ENCODE assay signal across 1 cellular context in the genomic region with DNA sequence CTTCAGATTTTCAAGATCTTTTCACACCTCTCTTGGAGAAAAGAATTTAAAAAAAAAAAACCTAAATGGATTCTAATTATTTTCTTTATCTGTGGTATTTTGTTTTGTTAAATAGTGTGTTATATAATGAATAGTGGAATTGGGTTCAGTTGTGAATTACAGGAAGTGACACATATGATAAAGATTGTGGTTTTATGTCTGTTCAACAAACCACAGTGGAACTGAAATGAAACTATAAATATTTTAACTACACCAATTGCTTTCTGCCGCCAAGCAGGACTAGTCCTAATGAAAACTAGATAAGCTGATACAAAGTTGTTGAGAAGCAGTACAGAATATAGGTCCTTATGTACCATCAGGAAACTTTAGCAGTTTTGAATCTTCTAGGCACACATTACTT.
TF ChIP-seq lines count a peak whose summit lies in the region.

No MANE protein-coding gene starts in this region.

TF ChIP-seq in GM12878, 131 proteins besides CTCF, POLR2A, EP300 and RAD21 (continued from another document and continues in another):
- TF ChIP-seq, protein P1, sequence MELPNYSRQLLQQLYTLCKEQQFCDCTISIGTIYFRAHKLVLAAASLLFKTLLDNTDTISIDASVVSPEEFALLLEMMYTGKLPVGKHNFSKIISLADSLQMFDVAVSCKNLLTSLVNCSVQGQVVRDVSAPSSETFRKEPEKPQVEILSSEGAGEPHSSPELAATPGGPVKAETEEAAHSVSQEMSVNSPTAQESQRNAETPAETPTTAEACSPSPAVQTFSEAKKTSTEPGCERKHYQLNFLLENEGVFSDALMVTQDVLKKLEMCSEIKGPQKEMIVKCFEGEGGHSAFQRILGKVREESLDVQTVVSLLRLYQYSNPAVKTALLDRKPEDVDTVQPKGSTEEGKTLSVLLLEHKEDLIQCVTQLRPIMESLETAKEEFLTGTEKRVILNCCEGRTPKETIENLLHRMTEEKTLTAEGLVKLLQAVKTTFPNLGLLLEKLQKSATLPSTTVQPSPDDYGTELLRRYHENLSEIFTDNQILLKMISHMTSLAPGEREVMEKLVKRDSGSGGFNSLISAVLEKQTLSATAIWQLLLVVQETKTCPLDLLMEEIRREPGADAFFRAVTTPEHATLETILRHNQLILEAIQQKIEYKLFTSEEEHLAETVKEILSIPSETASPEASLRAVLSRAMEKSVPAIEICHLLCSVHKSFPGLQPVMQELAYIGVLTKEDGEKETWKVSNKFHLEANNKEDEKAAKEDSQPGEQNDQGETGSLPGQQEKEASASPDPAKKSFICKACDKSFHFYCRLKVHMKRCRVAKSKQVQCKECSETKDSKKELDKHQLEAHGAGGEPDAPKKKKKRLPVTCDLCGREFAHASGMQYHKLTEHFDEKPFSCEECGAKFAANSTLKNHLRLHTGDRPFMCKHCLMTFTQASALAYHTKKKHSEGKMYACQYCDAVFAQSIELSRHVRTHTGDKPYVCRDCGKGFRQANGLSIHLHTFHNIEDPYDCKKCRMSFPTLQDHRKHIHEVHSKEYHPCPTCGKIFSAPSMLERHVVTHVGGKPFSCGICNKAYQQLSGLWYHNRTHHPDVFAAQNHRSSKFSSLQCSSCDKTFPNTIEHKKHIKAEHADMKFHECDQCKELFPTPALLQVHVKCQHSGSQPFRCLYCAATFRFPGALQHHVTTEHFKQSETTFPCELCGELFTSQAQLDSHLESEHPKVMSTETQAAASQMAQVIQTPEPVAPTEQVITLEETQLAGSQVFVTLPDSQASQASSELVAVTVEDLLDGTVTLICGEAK (IDR thresholded peaks at IDR 0.05; ENCODE audit: borderline replicate concordance): no peak
- TF ChIP-seq, protein P2, sequence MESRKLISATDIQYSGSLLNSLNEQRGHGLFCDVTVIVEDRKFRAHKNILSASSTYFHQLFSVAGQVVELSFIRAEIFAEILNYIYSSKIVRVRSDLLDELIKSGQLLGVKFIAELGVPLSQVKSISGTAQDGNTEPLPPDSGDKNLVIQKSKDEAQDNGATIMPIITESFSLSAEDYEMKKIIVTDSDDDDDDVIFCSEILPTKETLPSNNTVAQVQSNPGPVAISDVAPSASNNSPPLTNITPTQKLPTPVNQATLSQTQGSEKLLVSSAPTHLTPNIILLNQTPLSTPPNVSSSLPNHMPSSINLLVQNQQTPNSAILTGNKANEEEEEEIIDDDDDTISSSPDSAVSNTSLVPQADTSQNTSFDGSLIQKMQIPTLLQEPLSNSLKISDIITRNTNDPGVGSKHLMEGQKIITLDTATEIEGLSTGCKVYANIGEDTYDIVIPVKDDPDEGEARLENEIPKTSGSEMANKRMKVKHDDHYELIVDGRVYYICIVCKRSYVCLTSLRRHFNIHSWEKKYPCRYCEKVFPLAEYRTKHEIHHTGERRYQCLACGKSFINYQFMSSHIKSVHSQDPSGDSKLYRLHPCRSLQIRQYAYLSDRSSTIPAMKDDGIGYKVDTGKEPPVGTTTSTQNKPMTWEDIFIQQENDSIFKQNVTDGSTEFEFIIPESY (IDR thresholded peaks at IDR 0.05): no peak
- TF ChIP-seq NFYA (IDR thresholded peaks at IDR 0.05; ENCODE audit: borderline replicate concordance, low read depth, low read length) (no peak), STAT1 (conservative IDR thresholded peaks at IDR 0.05) (no peak), JUND (IDR thresholded peaks at IDR 0.05; ENCODE audit: low read depth, low read length) (no peak), POLR2AphosphoS5 (IDR thresholded peaks at IDR 0.05; ENCODE audit: low read length) (no peak), SMAD1 (IDR thresholded peaks at IDR 0.05; ENCODE audit: low read depth, partially characterized antibody) (no peak), MEF2A (IDR thresholded peaks at IDR 0.05; ENCODE audit: insufficient read depth, low read depth, low read length) (no peak), RAD51 (IDR thresholded peaks at IDR 0.05) (no peak), SUZ12 (IDR thresholded peaks at IDR 0.05; ENCODE audit: unreplicated experiment) (no peak), ZSCAN29 (IDR thresholded peaks at IDR 0.05) (no peak), CBX5 (IDR thresholded peaks at IDR 0.05; ENCODE audit: low read depth) (no peak), SMAD5 (IDR thresholded peaks at IDR 0.05; ENCODE audit: low read depth) (no peak), ATF7 (IDR thresholded peaks at IDR 0.05; ENCODE audit: low read depth) (0 out of 2 replicates have a peak, but pooled peaks have one; percentile 14), PML (IDR thresholded peaks at IDR 0.05; ENCODE audit: low read length) (no peak), BACH1 (IDR thresholded peaks at IDR 0.05; ENCODE audit: borderline replicate concordance) (no peak), MYC (IDR thresholded peaks at IDR 0.05; ENCODE audit: insufficient read depth, insufficient read length, insufficient replicate concordance, low read length, severe bottlenecking) (no peak), CEBPB (IDR thresholded peaks at IDR 0.05; ENCODE audit: borderline replicate concordance in 1 of 2, low read depth in 2 of 2, low read length in 2 of 2) (no peak), PAX8 (IDR thresholded peaks at IDR 0.05) (no peak), RFX5 (IDR thresholded peaks at IDR 0.05; ENCODE audit: low read depth, low read length) (no peak), NRF1 (conservative IDR thresholded peaks at IDR 0.05; ENCODE audit: low read depth, low read length) (no peak), PAX5 (IDR thresholded peaks at IDR 0.05; ENCODE audit: borderline replicate concordance, low read depth, low read length) (no peak), TCF12 (IDR thresholded peaks at IDR 0.05; ENCODE audit: low read depth, low read length) (no peak)
- TF ChIP-seq, protein P3, sequence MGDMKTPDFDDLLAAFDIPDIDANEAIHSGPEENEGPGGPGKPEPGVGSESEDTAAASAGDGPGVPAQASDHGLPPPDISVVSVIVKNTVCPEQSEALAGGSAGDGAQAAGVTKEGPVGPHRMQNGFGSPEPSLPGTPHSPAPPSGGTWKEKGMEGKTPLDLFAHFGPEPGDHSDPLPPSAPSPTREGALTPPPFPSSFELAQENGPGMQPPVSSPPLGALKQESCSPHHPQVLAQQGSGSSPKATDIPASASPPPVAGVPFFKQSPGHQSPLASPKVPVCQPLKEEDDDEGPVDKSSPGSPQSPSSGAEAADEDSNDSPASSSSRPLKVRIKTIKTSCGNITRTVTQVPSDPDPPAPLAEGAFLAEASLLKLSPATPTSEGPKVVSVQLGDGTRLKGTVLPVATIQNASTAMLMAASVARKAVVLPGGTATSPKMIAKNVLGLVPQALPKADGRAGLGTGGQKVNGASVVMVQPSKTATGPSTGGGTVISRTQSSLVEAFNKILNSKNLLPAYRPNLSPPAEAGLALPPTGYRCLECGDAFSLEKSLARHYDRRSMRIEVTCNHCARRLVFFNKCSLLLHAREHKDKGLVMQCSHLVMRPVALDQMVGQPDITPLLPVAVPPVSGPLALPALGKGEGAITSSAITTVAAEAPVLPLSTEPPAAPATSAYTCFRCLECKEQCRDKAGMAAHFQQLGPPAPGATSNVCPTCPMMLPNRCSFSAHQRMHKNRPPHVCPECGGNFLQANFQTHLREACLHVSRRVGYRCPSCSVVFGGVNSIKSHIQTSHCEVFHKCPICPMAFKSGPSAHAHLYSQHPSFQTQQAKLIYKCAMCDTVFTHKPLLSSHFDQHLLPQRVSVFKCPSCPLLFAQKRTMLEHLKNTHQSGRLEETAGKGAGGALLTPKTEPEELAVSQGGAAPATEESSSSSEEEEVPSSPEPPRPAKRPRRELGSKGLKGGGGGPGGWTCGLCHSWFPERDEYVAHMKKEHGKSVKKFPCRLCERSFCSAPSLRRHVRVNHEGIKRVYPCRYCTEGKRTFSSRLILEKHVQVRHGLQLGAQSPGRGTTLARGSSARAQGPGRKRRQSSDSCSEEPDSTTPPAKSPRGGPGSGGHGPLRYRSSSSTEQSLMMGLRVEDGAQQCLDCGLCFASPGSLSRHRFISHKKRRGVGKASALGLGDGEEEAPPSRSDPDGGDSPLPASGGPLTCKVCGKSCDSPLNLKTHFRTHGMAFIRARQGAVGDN (IDR thresholded peaks at IDR 0.05): no peak
- TF ChIP-seq, protein P4, sequence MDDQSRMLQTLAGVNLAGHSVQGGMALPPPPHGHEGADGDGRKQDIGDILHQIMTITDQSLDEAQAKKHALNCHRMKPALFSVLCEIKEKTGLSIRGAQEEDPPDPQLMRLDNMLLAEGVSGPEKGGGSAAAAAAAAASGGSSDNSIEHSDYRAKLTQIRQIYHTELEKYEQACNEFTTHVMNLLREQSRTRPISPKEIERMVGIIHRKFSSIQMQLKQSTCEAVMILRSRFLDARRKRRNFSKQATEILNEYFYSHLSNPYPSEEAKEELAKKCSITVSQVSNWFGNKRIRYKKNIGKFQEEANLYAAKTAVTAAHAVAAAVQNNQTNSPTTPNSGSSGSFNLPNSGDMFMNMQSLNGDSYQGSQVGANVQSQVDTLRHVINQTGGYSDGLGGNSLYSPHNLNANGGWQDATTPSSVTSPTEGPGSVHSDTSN (IDR thresholded peaks at IDR 0.05; ENCODE audit: insufficient replicate concordance, low read depth, low read length): no peak
- TF ChIP-seq, protein P5, sequence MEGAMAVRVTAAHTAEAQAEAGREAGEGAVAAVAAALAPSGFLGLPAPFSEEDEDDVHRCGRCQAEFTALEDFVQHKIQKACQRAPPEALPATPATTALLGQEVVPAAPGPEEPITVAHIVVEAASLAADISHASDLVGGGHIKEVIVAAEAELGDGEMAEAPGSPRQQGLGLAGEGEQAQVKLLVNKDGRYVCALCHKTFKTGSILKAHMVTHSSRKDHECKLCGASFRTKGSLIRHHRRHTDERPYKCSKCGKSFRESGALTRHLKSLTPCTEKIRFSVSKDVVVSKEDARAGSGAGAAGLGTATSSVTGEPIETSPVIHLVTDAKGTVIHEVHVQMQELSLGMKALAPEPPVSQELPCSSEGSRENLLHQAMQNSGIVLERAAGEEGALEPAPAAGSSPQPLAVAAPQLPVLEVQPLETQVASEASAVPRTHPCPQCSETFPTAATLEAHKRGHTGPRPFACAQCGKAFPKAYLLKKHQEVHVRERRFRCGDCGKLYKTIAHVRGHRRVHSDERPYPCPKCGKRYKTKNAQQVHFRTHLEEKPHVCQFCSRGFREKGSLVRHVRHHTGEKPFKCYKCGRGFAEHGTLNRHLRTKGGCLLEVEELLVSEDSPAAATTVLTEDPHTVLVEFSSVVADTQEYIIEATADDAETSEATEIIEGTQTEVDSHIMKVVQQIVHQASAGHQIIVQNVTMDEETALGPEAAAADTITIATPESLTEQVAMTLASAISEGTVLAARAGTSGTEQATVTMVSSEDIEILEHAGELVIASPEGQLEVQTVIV (IDR thresholded peaks at IDR 0.05; ENCODE audit: borderline replicate concordance, partially characterized antibody): no peak
- TF ChIP-seq, protein P6, sequence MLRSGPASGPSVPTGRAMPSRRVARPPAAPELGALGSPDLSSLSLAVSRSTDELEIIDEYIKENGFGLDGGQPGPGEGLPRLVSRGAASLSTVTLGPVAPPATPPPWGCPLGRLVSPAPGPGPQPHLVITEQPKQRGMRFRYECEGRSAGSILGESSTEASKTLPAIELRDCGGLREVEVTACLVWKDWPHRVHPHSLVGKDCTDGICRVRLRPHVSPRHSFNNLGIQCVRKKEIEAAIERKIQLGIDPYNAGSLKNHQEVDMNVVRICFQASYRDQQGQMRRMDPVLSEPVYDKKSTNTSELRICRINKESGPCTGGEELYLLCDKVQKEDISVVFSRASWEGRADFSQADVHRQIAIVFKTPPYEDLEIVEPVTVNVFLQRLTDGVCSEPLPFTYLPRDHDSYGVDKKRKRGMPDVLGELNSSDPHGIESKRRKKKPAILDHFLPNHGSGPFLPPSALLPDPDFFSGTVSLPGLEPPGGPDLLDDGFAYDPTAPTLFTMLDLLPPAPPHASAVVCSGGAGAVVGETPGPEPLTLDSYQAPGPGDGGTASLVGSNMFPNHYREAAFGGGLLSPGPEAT (IDR thresholded peaks at IDR 0.05; ENCODE audit: low read depth): no peak
- TF ChIP-seq, protein P7, sequence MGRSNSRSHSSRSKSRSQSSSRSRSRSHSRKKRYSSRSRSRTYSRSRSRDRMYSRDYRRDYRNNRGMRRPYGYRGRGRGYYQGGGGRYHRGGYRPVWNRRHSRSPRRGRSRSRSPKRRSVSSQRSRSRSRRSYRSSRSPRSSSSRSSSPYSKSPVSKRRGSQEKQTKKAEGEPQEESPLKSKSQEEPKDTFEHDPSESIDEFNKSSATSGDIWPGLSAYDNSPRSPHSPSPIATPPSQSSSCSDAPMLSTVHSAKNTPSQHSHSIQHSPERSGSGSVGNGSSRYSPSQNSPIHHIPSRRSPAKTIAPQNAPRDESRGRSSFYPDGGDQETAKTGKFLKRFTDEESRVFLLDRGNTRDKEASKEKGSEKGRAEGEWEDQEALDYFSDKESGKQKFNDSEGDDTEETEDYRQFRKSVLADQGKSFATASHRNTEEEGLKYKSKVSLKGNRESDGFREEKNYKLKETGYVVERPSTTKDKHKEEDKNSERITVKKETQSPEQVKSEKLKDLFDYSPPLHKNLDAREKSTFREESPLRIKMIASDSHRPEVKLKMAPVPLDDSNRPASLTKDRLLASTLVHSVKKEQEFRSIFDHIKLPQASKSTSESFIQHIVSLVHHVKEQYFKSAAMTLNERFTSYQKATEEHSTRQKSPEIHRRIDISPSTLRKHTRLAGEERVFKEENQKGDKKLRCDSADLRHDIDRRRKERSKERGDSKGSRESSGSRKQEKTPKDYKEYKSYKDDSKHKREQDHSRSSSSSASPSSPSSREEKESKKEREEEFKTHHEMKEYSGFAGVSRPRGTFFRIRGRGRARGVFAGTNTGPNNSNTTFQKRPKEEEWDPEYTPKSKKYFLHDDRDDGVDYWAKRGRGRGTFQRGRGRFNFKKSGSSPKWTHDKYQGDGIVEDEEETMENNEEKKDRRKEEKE (IDR thresholded peaks at IDR 0.05): no peak
- TF ChIP-seq, protein P8, sequence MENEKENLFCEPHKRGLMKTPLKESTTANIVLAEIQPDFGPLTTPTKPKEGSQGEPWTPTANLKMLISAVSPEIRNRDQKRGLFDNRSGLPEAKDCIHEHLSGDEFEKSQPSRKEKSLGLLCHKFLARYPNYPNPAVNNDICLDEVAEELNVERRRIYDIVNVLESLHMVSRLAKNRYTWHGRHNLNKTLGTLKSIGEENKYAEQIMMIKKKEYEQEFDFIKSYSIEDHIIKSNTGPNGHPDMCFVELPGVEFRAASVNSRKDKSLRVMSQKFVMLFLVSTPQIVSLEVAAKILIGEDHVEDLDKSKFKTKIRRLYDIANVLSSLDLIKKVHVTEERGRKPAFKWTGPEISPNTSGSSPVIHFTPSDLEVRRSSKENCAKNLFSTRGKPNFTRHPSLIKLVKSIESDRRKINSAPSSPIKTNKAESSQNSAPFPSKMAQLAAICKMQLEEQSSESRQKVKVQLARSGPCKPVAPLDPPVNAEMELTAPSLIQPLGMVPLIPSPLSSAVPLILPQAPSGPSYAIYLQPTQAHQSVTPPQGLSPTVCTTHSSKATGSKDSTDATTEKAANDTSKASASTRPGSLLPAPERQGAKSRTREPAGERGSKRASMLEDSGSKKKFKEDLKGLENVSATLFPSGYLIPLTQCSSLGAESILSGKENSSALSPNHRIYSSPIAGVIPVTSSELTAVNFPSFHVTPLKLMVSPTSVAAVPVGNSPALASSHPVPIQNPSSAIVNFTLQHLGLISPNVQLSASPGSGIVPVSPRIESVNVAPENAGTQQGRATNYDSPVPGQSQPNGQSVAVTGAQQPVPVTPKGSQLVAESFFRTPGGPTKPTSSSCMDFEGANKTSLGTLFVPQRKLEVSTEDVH (IDR thresholded peaks at IDR 0.05; ENCODE audit: low read depth, partially characterized antibody): no peak
- TF ChIP-seq, protein P9, sequence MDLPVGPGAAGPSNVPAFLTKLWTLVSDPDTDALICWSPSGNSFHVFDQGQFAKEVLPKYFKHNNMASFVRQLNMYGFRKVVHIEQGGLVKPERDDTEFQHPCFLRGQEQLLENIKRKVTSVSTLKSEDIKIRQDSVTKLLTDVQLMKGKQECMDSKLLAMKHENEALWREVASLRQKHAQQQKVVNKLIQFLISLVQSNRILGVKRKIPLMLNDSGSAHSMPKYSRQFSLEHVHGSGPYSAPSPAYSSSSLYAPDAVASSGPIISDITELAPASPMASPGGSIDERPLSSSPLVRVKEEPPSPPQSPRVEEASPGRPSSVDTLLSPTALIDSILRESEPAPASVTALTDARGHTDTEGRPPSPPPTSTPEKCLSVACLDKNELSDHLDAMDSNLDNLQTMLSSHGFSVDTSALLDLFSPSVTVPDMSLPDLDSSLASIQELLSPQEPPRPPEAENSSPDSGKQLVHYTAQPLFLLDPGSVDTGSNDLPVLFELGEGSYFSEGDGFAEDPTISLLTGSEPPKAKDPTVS (IDR thresholded peaks at IDR 0.05; ENCODE audit: low read depth, low read length): no peak
